ENCODE assay signal across 17 cellular contexts in genomic region chr7:76165106-76165972, GRCh38. TPM values are rescaled to one million over a fixed set of nuclear protein-coding genes. Genes with fewer than 3 reads are reported as not detected.
DNase-seq lines count a peak whose midpoint lies in the region; ATAC-seq, FAIRE-seq and TF ChIP-seq lines count a peak whose summit lies in the region.
"Had no signal": no experiment of that assay in that cellular context is flagged by ENCODE, and none has a peak within 500 bp of the region (broad histone marks: within the 10 kb centered on the region; RNA-seq: fewer than 3 reads in every experiment).

No MANE protein-coding gene starts in this region.

- H3K4me3 ChIP-seq in kidney (ENCODE audit: low read length in 2 of 2) = no peak overlapping the region
- H3K4me3 ChIP-seq: neural progenitor cell had no signal

- no peak for TF ChIP-seq CTCF in RWPE1 (conservative IDR thresholded peaks at IDR 0.05; ENCODE audit: low read depth)
- TF ChIP-seq CTCF in kidney (IDR thresholded peaks at IDR 0.05; ENCODE audit: borderline replicate concordance, extremely low read depth, insufficient read depth) = no peak

- intact Hi-C loops in kidney (cut with DNase I) = no loop called here

- H3K36me3 Mint-ChIP-seq in activated CD4-positive, alpha-beta T cell treated with anti-CD3 and anti-CD28 coated beads, Interleukin-2, amount 10 ng/mL, durations not matched to agents 7 days and 5 days (ENCODE audit: low read depth) = no peaks in the 10 kb centered on the region
- H3K36me3 Mint-ChIP-seq: neural progenitor cell had no signal

- no peak for DNase-seq in activated CD4-positive, alpha-beta T cell treated with anti-CD3 and anti-CD28 coated beads, Interleukin-2, amount 10 ng/mL, durations not matched to agents 7 days and 5 days
- no peak for DNase-seq in activated CD4-positive, alpha-beta T cell treated with anti-CD3 and anti-CD28 coated beads for 1 hour
- no peak for DNase-seq in RWPE1 (ENCODE audit: low spot score)
- DNase-seq in kidney = peak; percentile 54
- DNase-seq in stimulated activated CD8-positive, alpha-beta memory T cell treated with anti-CD3 and anti-CD28 coated beads, Interleukin-4, amount 100 ng/mL, for 48 hours = peak; percentile 22
- DNase-seq in NCI-H1436 treated with DMSO at 0.1 percent for 48 hours (lab: John Stamatoyannopoulos, UW) = no peak
- no peak for DNase-seq in RCC 7860 (ENCODE audit: low spot score)
- DNase-seq: ACHN; anterior cingulate cortex; GF-D8; NCI-H146; OCI-M1; stimulated activated CD4-positive, alpha-beta T cell treated with anti-CD3 and anti-CD28 coated beads, Interleukin-4, amount 100 ng/mL, for 4 hours had no signal

- H3K9me3 ChIP-seq in kidney (ENCODE audit: control insufficient read depth in 1 of 2, low read length in 2 of 2) = no peaks in the 10 kb centered on the region

- H3K27ac ChIP-seq in RWPE1 (peak overlapping the region; percentile 78), kidney (ENCODE audit: low read depth in 2 of 2, low read length in 2 of 2) (no peak overlapping the region)
- H3K27ac ChIP-seq: neural progenitor cell had no signal

- CTCF ChIA-PET in activated CD4-positive, alpha-beta T cell treated with anti-CD3 and anti-CD28 coated beads, Interleukin-2, amount 10 ng/mL, durations not matched to agents 7 days and 5 days (lab: Charles Lee) = no interaction called here
- CTCF ChIA-PET in RWPE1 (lab: Yijun Ruan, JAX) = no interaction called here

- POLR2A ChIA-PET in activated CD4-positive, alpha-beta T cell treated with anti-CD3 and anti-CD28 coated beads, Interleukin-2, amount 10 ng/mL, durations not matched to agents 7 days and 5 days (lab: Charles Lee) = interaction anchor here (0.6 kb wide), 1 partner anchor 12 kb away, joined by 3 read pairs; no protein-coding TSS in a partner anchor
- POLR2A ChIA-PET in RWPE1 (lab: Yijun Ruan, JAX; ENCODE audit: low non-redundant PET) = no interaction called here

- no peaks in the 10 kb centered on the region for H3K27me3 Mint-ChIP-seq in activated CD4-positive, alpha-beta T cell treated with anti-CD3 and anti-CD28 coated beads, Interleukin-2, amount 10 ng/mL, durations not matched to agents 7 days and 5 days

- FAIRE-seq in kidney (lab: Jason Lieb, UNC) = no peak
- FAIRE-seq in RCC 7860 (lab: Jason Lieb, UNC) = no peak
- FAIRE-seq: D721Med had no signal

- H3K27ac Mint-ChIP-seq in activated CD4-positive, alpha-beta T cell treated with anti-CD3 and anti-CD28 coated beads, Interleukin-2, amount 10 ng/mL, durations not matched to agents 7 days and 5 days = peak overlapping the region; percentile 96

- no peaks in the 10 kb centered on the region for H3K9me3 Mint-ChIP-seq in activated CD4-positive, alpha-beta T cell treated with anti-CD3 and anti-CD28 coated beads, Interleukin-2, amount 10 ng/mL, durations not matched to agents 7 days and 5 days
- H3K9me3 Mint-ChIP-seq: neural progenitor cell; stimulated activated effector memory CD8-positive, alpha-beta T cell treated with anti-CD3 and anti-CD28 coated beads, Interleukin-12 subunit alpha, Interleukin-12 subunit beta, amount 100 ng/mL, for 72 hours had no signal

- no peak for ATAC-seq in GM21423 (IDR thresholded peaks at IDR 0.05; ENCODE audit: unreplicated experiment)

- peak overlapping the region; percentile 82 for H3K4me3 Mint-ChIP-seq in activated CD4-positive, alpha-beta T cell treated with anti-CD3 and anti-CD28 coated beads, Interleukin-2, amount 10 ng/mL, durations not matched to agents 7 days and 5 days

- H3K36me3 ChIP-seq in kidney (ENCODE audit: control insufficient read depth in 1 of 2, insufficient read depth in 2 of 2, low read length in 2 of 2) = no peaks in the 10 kb centered on the region
- H3K36me3 ChIP-seq: neural progenitor cell had no signal

- H3K9ac ChIP-seq in kidney (ENCODE audit: low read length in 2 of 2) = no peak overlapping the region
- H3K9ac ChIP-seq: neural progenitor cell had no signal

- no peaks in the 10 kb centered on the region for H3K4me1 ChIP-seq in kidney (ENCODE audit: control insufficient read depth in 1 of 2, insufficient read depth in 1 of 2, low read depth in 1 of 2, low read length in 2 of 2)

- peaks cover 11% of the 10 kb centered on the region for H3K4me1 Mint-ChIP-seq in activated CD4-positive, alpha-beta T cell treated with anti-CD3 and anti-CD28 coated beads, Interleukin-2, amount 10 ng/mL, durations not matched to agents 7 days and 5 days
- H3K4me1 Mint-ChIP-seq: stimulated activated effector memory CD8-positive, alpha-beta T cell treated with anti-CD3 and anti-CD28 coated beads, Interleukin-12 subunit alpha, Interleukin-12 subunit beta, amount 100 ng/mL, for 72 hours had no signal

RNA-seq across cellular contexts. Expression of gene SRRM3, which starts 36.4 kb away (rescaled TPM):
- not detected for total RNA-seq in activated CD4-positive, alpha-beta T cell treated with anti-CD3 and anti-CD28 coated beads, Interleukin-2, amount 10 ng/mL, durations not matched to agents 7 days and 5 days
- 1.0 TPM for total RNA-seq in kidney
- 0.99 TPM for polyA plus RNA-seq in kidney (ENCODE audit: insufficient read depth, low read depth, low replicate concordance)

Comparison
In these comparisons a context has a peak if more than half of its experiments do, and no peak if none do; other contexts are left out.
1. DNase-seq: peak in kidney (single experiment) and stimulated activated CD8-positive, alpha-beta memory T cell treated with anti-CD3 and anti-CD28 coated beads, Interleukin-4, amount 100 ng/mL, for 48 hours (single experiment); none in activated CD4-positive, alpha-beta T cell treated with anti-CD3 and anti-CD28 coated beads, Interleukin-2, amount 10 ng/mL, durations not matched to agents 7 days and 5 days (single experiment), activated CD4-positive, alpha-beta T cell treated with anti-CD3 and anti-CD28 coated beads for 1 hour (single experiment), RWPE1 (single experiment), NCI-H1436 treated with DMSO at 0.1 percent for 48 hours (single experiment) and RCC 7860 (single experiment).